In genomic region chrX:23764585-23764984, GRCh38 we compare ENCODE assay signal across 12 cellular contexts.
"Had no signal": no experiment of that assay in that cellular context is flagged by ENCODE, and none has a peak within 500 bp of the region (broad histone marks: within the 10 kb centered on the region; RNA-seq: fewer than 3 reads in every experiment).

No MANE protein-coding gene starts in this region.

- H3K4me3 ChIP-seq: adrenal gland, thyroid gland had no signal

- H3K36me3 ChIP-seq: adrenal gland, thyroid gland had no signal

- H3K9me3 ChIP-seq: adrenal gland, thyroid gland had no signal

- DNase-seq: activated CD4-positive, alpha-beta T cell treated with anti-CD3 and anti-CD28 coated beads for 4 hours; activated CD8-positive, alpha-beta memory T cell treated with anti-CD3 and anti-CD28 coated beads, Interleukin-2, amount 50 U/mL, for 4 hours; activated CD8-positive, alpha-beta T cell treated with anti-CD3 and anti-CD28 coated beads for 36 hours; activated effector memory CD4-positive, alpha-beta T cell treated with anti-CD3 and anti-CD28 coated beads, Interleukin-2, amount 50 U/mL, for 16 hours; activated T-cell treated with anti-CD3 and anti-CD28 coated beads, Interleukin-2, amount 50 U/mL, for 48 hours; adrenal gland; head of caudate nucleus; left cardiac atrium; stimulated activated CD4-positive, alpha-beta T cell treated with anti-CD3 and anti-CD28 coated beads, Interleukin-2, amount 100 ng/mL, for 48 hours; thyroid gland had no signal

- ATAC-seq: activated CD8-positive, alpha-beta T cell treated with anti-CD3 and anti-CD28 coated beads for 36 hours; left cardiac atrium; stimulated activated memory B cell treated with anti-CD40 and anti-IgM and Interleukin-4, amounts not matched to agents 10 μg/mL and 1 μg/mL and 100 μg/mL, for 72 hours; WTC11 had no signal

- H3K27ac ChIP-seq: adrenal gland, thyroid gland had no signal

- H3K4me1 ChIP-seq: adrenal gland, thyroid gland had no signal

- H3K27me3 ChIP-seq: adrenal gland, thyroid gland had no signal
